20 cellular contexts compared by ENCODE assay signal in the genomic region with DNA sequence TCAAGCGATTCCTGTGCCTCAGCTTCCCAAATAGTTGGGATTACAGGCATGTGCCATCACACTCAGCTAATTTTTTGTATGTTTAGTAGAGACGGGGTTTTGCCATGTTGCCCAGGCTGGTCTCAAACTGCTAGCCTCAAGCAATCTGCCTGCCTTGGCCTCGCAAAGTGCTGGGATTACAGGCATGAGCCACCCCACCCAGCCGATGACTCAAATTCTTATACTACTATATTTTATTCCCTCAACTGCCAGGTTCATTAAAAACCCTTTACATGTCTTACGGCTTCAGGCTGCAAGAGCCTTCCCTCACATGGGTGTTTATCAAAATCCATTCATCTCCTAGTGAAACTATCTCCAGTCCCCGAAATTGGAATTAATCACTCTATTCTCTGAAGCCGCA.
DNase-seq lines count a peak whose midpoint lies in the region; ATAC-seq, FAIRE-seq and TF ChIP-seq lines count a peak whose summit lies in the region.
"Had no signal": no experiment of that assay in that cellular context is flagged by ENCODE, and none has a peak within 500 bp of the region (broad histone marks: within the 10 kb centered on the region; RNA-seq: fewer than 3 reads in every experiment).

No MANE protein-coding gene starts in this region.

- no TSS peak for BruUV-seq in Calu3 (replicated peaks; lab: Mats Ljungman, UMichigan)

- H3K4me1 ChIP-seq in A549 (peaks cover 44% of the 10 kb centered on the region), foreskin keratinocyte (peaks cover 19% of the 10 kb centered on the region)

- H3K4me3 Mint-ChIP-seq in CD4-positive, alpha-beta T cell = no peak overlapping the region
- H3K4me3 Mint-ChIP-seq in T-cell (peak overlapping the region in 1 of 3 donors; percentile 22), Calu3 (ENCODE audit: low read depth, unreplicated experiment) (no peak overlapping the region), mesothelial cell of epicardium (no peak overlapping the region)
- H3K4me3 Mint-ChIP-seq: B cell had no signal

- POLR2A ChIA-PET in A549 (lab: Yijun Ruan, JAX) (no interaction called here), T-cell (lab: Charles Lee) (no interaction called here)
- POLR2A ChIA-PET in CD4-positive, alpha-beta T cell (lab: Charles Lee) = no interaction called here

- H3K36me3 Mint-ChIP-seq in CD4-positive, alpha-beta T cell (ENCODE audit: low read depth) = peaks cover 35% of the 10 kb centered on the region
- peaks cover 26% of the 10 kb centered on the region for H3K36me3 Mint-ChIP-seq in T-cell
- no peaks in the 10 kb centered on the region for H3K36me3 Mint-ChIP-seq in Calu3 (ENCODE audit: insufficient read depth, unreplicated experiment)
- H3K36me3 Mint-ChIP-seq in mesothelial cell of epicardium = peaks cover 13% of the 10 kb centered on the region

- no peak for TF ChIP-seq POLR2A in A549 (IDR thresholded peaks at IDR 0.05; ENCODE audit: low read length)

- TF ChIP-seq CTCF in A549 (IDR thresholded peaks at IDR 0.05) (no peak), foreskin keratinocyte (conservative IDR thresholded peaks at IDR 0.05) (no peak), Calu3 (IDR thresholded peaks at IDR 0.05; ENCODE audit: unreplicated experiment) (no peak), mesothelial cell of epicardium (IDR thresholded peaks at IDR 0.05; ENCODE audit: unreplicated experiment) (no peak)
- TF ChIP-seq CTCF in CD4-positive, alpha-beta T cell (IDR thresholded peaks at IDR 0.05) = no peak

- CTCF ChIA-PET in A549 (lab: Yijun Ruan, JAX) = no interaction called here
- CTCF ChIA-PET in CD4-positive, alpha-beta T cell (lab: Charles Lee) = interaction anchor here (0.7 kb wide), 1 partner anchor 688 kb away, joined by 3 read pairs; no protein-coding TSS in a partner anchor
- CTCF ChIA-PET in T-cell (lab: Charles Lee) = no interaction called here
- CTCF ChIA-PET in Calu3 (lab: Charles Lee) = no interaction called here

- intact Hi-C loops in CD4-positive, alpha-beta T cell (cut with DNase I, micrococcal nuclease) = no loop called here
- intact Hi-C loops in Calu3 (cut with micrococcal nuclease; ENCODE audit: unreplicated experiment) = no loop called here

- TF ChIP-seq RAD21 in A549 (conservative IDR thresholded peaks at IDR 0.05 in 1 of 2, IDR thresholded peaks at IDR 0.05 in 1 of 2) = no peak

- ATAC-seq in A549 (no peak), T-cell (replicated peaks in 1 of 4) (no peak), foreskin keratinocyte (peak; percentile 61)
- ATAC-seq in CD4-positive, alpha-beta T cell (ENCODE audit: poor library complexity) = no peak
- ATAC-seq: pancreas, sciatic nerve had no signal

- peak overlapping the region; percentile 27 to 72; a peak in 4 of 6 replicates for H3K27ac ChIP-seq in A549
- no peak overlapping the region for H3K27ac ChIP-seq in CD4-positive, alpha-beta T cell (ENCODE audit: low read depth, low read length)
- no peak overlapping the region for H3K27ac ChIP-seq in foreskin keratinocyte
- H3K27ac ChIP-seq: lower lobe of right lung, pancreas had no signal

- H3K4me2 ChIP-seq in A549 = peak overlapping the region; percentile 55; the same call in 1 of the 3 replicates

- WGBS in A549 (ENCODE audit: missing lambda C conversion rate) = 77% methylated on average over 7 of the region's 7 CpGs

- H3K9me3 ChIP-seq in A549 = no peaks in the 10 kb centered on the region
- H3K9me3 ChIP-seq in CD4-positive, alpha-beta T cell (ENCODE audit: control insufficient read depth, low read length) = no peaks in the 10 kb centered on the region
- H3K9me3 ChIP-seq: lower lobe of right lung, pancreas had no signal

- no peaks in the 10 kb centered on the region for H3K27me3 Mint-ChIP-seq in CD4-positive, alpha-beta T cell
- H3K27me3 Mint-ChIP-seq in T-cell = no peaks in the 10 kb centered on the region
- H3K27me3 Mint-ChIP-seq in Calu3 (ENCODE audit: unreplicated experiment) = no peaks in the 10 kb centered on the region
- H3K27me3 Mint-ChIP-seq in mesothelial cell of epicardium (ENCODE audit: low read depth) = no peaks in the 10 kb centered on the region
- H3K27me3 Mint-ChIP-seq: B cell had no signal

- TF ChIP-seq EP300 in A549 (IDR thresholded peaks at IDR 0.05) = no peak

- no peaks in the 10 kb centered on the region for H3K27me3 ChIP-seq in CD4-positive, alpha-beta T cell (ENCODE audit: control insufficient read depth, insufficient read depth, low read length)
- no peaks in the 10 kb centered on the region for H3K27me3 ChIP-seq in foreskin keratinocyte
- H3K27me3 ChIP-seq: pancreas had no signal

- H3K4me3 ChIP-seq in A549 = no peak overlapping the region
- H3K4me3 ChIP-seq: lower lobe of right lung, pancreas had no signal

- DNase-seq in A549 (ENCODE audit: low read depth in 1 of 2, low spot score in 1 of 2) (no peak), T-cell (no peak), foreskin keratinocyte (no peak), Calu3 (no peak), mesothelial cell of epicardium (ENCODE audit: low spot score in 2 of 2, unreplicated experiment in 2 of 2) (no peak)
- DNase-seq in CD4-positive, alpha-beta T cell = no peak
- no peak for DNase-seq in effector CD8-positive, alpha-beta T cell (lab: John Stamatoyannopoulos, UW)
- DNase-seq: activated CD4-positive, alpha-beta T cell treated with anti-CD3 and anti-CD28 coated beads, Interleukin-2, amount 50 U/mL, for 1 hour; anterior cingulate cortex; central memory CD4-positive, alpha-beta T cell; glutamatergic neuron; lower lobe of right lung; NCI-H1417 treated with DMSO at 0.1 percent for 48 hours; NCI-H2171; NCI-H82; pancreas; stimulated activated CD4-positive, alpha-beta T cell treated with anti-CD3 and anti-CD28 coated beads, Interleukin-1b, Interleukin-23, amount 100 ng/mL, for 48 hours had no signal

- peaks cover 73% of the 10 kb centered on the region for H3K4me1 Mint-ChIP-seq in CD4-positive, alpha-beta T cell (ENCODE audit: low read depth)
- peaks cover 78% of the 10 kb centered on the region in 3 donors for H3K4me1 Mint-ChIP-seq in T-cell
- peaks cover 7% of the 10 kb centered on the region for H3K4me1 Mint-ChIP-seq in Calu3 (ENCODE audit: low read depth, unreplicated experiment)
- peaks cover 36% of the 10 kb centered on the region for H3K4me1 Mint-ChIP-seq in mesothelial cell of epicardium

- H3K27ac Mint-ChIP-seq in CD4-positive, alpha-beta T cell = peak overlapping the region; percentile 29
- H3K27ac Mint-ChIP-seq in T-cell (peak overlapping the region; percentile 13 to 78), Calu3 (ENCODE audit: unreplicated experiment) (no peak overlapping the region), mesothelial cell of epicardium (no peak overlapping the region)
- H3K27ac Mint-ChIP-seq: B cell had no signal

- no peak for FAIRE-seq in A549 (lab: Jason Lieb, UNC)
- FAIRE-seq: urothelium cell line had no signal

- no peaks in the 10 kb centered on the region for H3K9me3 Mint-ChIP-seq in CD4-positive, alpha-beta T cell
- peaks cover 0 to 5% (median 0%) of the 10 kb centered on the region in 3 donors for H3K9me3 Mint-ChIP-seq in T-cell
- H3K9me3 Mint-ChIP-seq in Calu3 (ENCODE audit: low read depth, unreplicated experiment) = no peaks in the 10 kb centered on the region
- H3K9me3 Mint-ChIP-seq in mesothelial cell of epicardium = no peaks in the 10 kb centered on the region

TF ChIP-seq in A549, 52 proteins besides CTCF, POLR2A, EP300 and RAD21:
- no peak for TF ChIP-seq PHF8 (IDR thresholded peaks at IDR 0.05; ENCODE audit: borderline replicate concordance, low read depth)
- TF ChIP-seq, protein P1, sequence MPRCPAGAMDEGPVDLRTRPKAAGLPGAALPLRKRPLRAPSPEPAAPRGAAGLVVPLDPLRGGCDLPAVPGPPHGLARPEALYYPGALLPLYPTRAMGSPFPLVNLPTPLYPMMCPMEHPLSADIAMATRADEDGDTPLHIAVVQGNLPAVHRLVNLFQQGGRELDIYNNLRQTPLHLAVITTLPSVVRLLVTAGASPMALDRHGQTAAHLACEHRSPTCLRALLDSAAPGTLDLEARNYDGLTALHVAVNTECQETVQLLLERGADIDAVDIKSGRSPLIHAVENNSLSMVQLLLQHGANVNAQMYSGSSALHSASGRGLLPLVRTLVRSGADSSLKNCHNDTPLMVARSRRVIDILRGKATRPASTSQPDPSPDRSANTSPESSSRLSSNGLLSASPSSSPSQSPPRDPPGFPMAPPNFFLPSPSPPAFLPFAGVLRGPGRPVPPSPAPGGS (IDR thresholded peaks at IDR 0.05) = no peak
- TF ChIP-seq JUNB (IDR thresholded peaks at IDR 0.05) = no peak

Comparison
In these comparisons a context has a peak if more than half of its experiments do, and no peak if none do; other contexts are left out.
1. H3K27ac ChIP-seq: peak in A549 (2 of 2); none in CD4-positive, alpha-beta T cell (single experiment) and foreskin keratinocyte (single experiment).
2. H3K27ac Mint-ChIP-seq: peak in CD4-positive, alpha-beta T cell (single experiment) and T-cell (2 of 2); none in Calu3 (single experiment) and mesothelial cell of epicardium (single experiment).